ENCODE assay signal across 14 cellular contexts in genomic region chr9:38232895-38233294, GRCh38.
"Had no signal": no experiment of that assay in that cellular context is flagged by ENCODE, and none has a peak within 500 bp of the region (broad histone marks: within the 10 kb centered on the region; RNA-seq: fewer than 3 reads in every experiment).

No MANE protein-coding gene starts in this region.

- H3K9me3 ChIP-seq: gastroesophageal sphincter, neutrophil, tibial artery had no signal

- H3K36me3 Mint-ChIP-seq: naive thymus-derived CD4-positive, alpha-beta T cell had no signal

- FAIRE-seq: astrocyte had no signal

- H3K4me3 Mint-ChIP-seq: activated T-cell treated with anti-CD3 and anti-CD28 coated beads, Interleukin-2, amount 50 U/mL, for 4 hours had no signal

- H3K27ac ChIP-seq: gastroesophageal sphincter, neutrophil, tibial artery had no signal

- H3K4me3 ChIP-seq: gastroesophageal sphincter, lung, tibial artery had no signal

- ATAC-seq: activated CD4-positive, CD25-positive, alpha-beta regulatory T cell treated with anti-CD3 and anti-CD28 coated beads, Interleukin-2, amount 50 U/mL, for 24 hours; activated T-cell treated with anti-CD3 and anti-CD28 coated beads, Interleukin-2, amount 50 U/mL, for 4 hours; gastroesophageal sphincter; naive thymus-derived CD4-positive, alpha-beta T cell had no signal

- H3K9me3 Mint-ChIP-seq: activated T-cell treated with anti-CD3 and anti-CD28 coated beads, Interleukin-2, amount 50 U/mL, for 4 hours had no signal

- H3K36me3 ChIP-seq: gastroesophageal sphincter, neutrophil, tibial artery had no signal

- DNase-seq: activated CD4-positive, alpha-beta T cell treated with anti-CD3 and anti-CD28 coated beads, Interleukin-2, amount 50 U/mL, for 1 hour; activated effector memory CD4-positive, alpha-beta T cell treated with Interleukin-2 at 50 U/mL for 16 hours; activated naive CD4-positive, alpha-beta T cell treated with anti-CD3 and anti-CD28 coated beads, Interleukin-2, amount 50 U/mL, for 16 hours; activated T-cell treated with anti-CD3 and anti-CD28 coated beads, Interleukin-2, amount 50 U/mL, for 4 hours; erythroblast; naive thymus-derived CD4-positive, alpha-beta T cell; stimulated activated CD4-positive, alpha-beta T cell treated with anti-CD3 and anti-CD28 coated beads, Interleukin-4, amount 100 ng/mL, for 24 hours; stimulated activated naive CD4-positive, alpha-beta T cell had no signal
